Comparison of ENCODE assay signal across 18 cellular contexts in the genomic region with DNA sequence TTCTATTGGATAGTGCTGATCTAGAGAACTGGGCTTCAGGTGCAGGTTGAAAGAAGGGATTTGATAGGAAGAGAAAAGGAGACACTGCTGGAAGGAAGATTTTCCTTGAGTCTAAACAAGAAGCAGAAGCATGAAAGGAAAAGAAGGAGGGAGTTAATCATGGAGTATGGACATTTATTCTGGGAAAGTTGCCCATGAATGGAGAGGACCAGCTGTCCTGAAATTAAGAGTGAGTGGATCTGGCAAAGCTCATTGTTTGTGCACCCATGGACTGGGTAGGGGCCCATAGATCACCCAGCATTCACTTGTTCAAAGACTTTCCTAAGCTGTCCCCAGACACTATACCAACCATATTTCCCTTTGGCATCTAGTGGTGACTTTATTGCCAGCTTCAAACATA.
DNase-seq lines count a peak whose midpoint lies in the region; ATAC-seq and TF ChIP-seq lines count a peak whose summit lies in the region.
"Had no signal": no experiment of that assay in that cellular context is flagged by ENCODE, and none has a peak within 500 bp of the region (broad histone marks: within the 10 kb centered on the region; RNA-seq: fewer than 3 reads in every experiment).

No MANE protein-coding gene starts in this region.

- no peak for TF ChIP-seq POLR2A in ovary (IDR thresholded peaks at IDR 0.05)

- no peak overlapping the region for H3K27ac ChIP-seq in ovary
- H3K27ac ChIP-seq: Peyer's patch had no signal

- H3K27me3 ChIP-seq in ovary = no peaks in the 10 kb centered on the region
- H3K27me3 ChIP-seq: BE2C, Peyer's patch had no signal

- no peaks in the 10 kb centered on the region for H3K9me3 ChIP-seq in ovary
- H3K9me3 ChIP-seq: BE2C, Peyer's patch had no signal

- H3K4me3 ChIP-seq in fibroblast of the aortic adventitia (ENCODE audit: low read depth, low read length) (no peak overlapping the region), ovary (no peak overlapping the region)
- H3K4me3 ChIP-seq: Peyer's patch had no signal

- intact Hi-C loops in ovary (cut with DNase I) = no loop called here

- TF ChIP-seq EP300 in ovary (IDR thresholded peaks at IDR 0.05) = no peak

- ATAC-seq in SK-N-SH treated with all-trans-retinoic acid at 6 μM for 48 hours (peak; percentile 55), GM21529 (IDR thresholded peaks at IDR 0.05; ENCODE audit: unreplicated experiment) (no peak), left lobe of liver (no peak)

- no peaks in the 10 kb centered on the region for H3K4me1 ChIP-seq in ovary (ENCODE audit: insufficient read depth)
- H3K4me1 ChIP-seq: BE2C, Peyer's patch had no signal

- DNase-seq in DMS 273 (lab: John Stamatoyannopoulos, UW; ENCODE audit: unreplicated experiment) = peak; percentile 59
- DNase-seq in NCI-H1105 treated with DMSO at 0.1 percent for 48 hours (lab: John Stamatoyannopoulos, UW) = peak; percentile 61
- DNase-seq in fibroblast of the aortic adventitia (ENCODE audit: low read depth) = peak; percentile 66
- no peak for DNase-seq in glomerular visceral epithelial cell (ENCODE audit: extremely low spot score)
- no peak for DNase-seq in left lobe of liver (ENCODE audit: low spot score)
- no peak for DNase-seq in ovary
- DNase-seq: BE2C; CD4-positive, alpha-beta memory T cell; EL; H9; Karpas-422; MM.1S; NCI-H1436; NCI-H774; Peyer's patch; SHP77 had no signal

- no peaks in the 10 kb centered on the region for H3K36me3 ChIP-seq in ovary
- H3K36me3 ChIP-seq: BE2C, Peyer's patch had no signal

- no peak for TF ChIP-seq CTCF in fibroblast of the aortic adventitia (IDR thresholded peaks at IDR 0.05; ENCODE audit: insufficient read depth, low read length)
- no peak for TF ChIP-seq CTCF in ovary (IDR thresholded peaks at IDR 0.05)

TF ChIP-seq in SK-N-SH treated with all-trans-retinoic acid at 6 μM for 48 hours, 23 proteins besides CTCF, POLR2A, EP300 and RAD21:
- TF ChIP-seq, protein P1, sequence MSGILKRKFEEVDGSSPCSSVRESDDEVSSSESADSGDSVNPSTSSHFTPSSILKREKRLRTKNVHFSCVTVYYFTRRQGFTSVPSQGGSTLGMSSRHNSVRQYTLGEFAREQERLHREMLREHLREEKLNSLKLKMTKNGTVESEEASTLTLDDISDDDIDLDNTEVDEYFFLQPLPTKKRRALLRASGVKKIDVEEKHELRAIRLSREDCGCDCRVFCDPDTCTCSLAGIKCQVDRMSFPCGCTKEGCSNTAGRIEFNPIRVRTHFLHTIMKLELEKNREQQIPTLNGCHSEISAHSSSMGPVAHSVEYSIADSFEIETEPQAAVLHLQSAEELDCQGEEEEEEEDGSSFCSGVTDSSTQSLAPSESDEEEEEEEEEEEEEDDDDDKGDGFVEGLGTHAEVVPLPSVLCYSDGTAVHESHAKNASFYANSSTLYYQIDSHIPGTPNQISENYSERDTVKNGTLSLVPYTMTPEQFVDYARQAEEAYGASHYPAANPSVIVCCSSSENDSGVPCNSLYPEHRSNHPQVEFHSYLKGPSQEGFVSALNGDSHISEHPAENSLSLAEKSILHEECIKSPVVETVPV (CRISPR knock-in tag; IDR thresholded peaks at IDR 0.05) = no peak
- TF ChIP-seq, protein P2, sequence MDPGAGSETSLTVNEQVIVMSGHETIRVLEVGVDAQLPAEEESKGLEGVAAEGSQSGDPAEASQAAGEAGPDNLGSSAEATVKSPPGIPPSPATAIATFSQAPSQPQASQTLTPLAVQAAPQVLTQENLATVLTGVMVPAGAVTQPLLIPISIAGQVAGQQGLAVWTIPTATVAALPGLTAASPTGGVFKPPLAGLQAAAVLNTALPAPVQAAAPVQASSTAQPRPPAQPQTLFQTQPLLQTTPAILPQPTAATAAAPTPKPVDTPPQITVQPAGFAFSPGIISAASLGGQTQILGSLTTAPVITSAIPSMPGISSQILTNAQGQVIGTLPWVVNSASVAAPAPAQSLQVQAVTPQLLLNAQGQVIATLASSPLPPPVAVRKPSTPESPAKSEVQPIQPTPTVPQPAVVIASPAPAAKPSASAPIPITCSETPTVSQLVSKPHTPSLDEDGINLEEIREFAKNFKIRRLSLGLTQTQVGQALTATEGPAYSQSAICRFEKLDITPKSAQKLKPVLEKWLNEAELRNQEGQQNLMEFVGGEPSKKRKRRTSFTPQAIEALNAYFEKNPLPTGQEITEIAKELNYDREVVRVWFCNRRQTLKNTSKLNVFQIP (CRISPR knock-in tag; IDR thresholded peaks at IDR 0.05; ENCODE audit: borderline replicate concordance, low read depth) = no peak
- no peak for TF ChIP-seq ZFP3 (CRISPR knock-in tag; IDR thresholded peaks at IDR 0.05)
- no peak for TF ChIP-seq RARB (CRISPR knock-in tag; IDR thresholded peaks at IDR 0.05)
- no peak for TF ChIP-seq ESRRG (CRISPR knock-in tag; IDR thresholded peaks at IDR 0.05)
- no peak for TF ChIP-seq ZNF8 (CRISPR knock-in tag; IDR thresholded peaks at IDR 0.05)
- no peak for TF ChIP-seq ISL1 (CRISPR knock-in tag; IDR thresholded peaks at IDR 0.05)
- TF ChIP-seq SNAI2 (CRISPR knock-in tag; IDR thresholded peaks at IDR 0.05) = no peak
- TF ChIP-seq TOX (CRISPR knock-in tag; IDR thresholded peaks at IDR 0.05; ENCODE audit: borderline replicate concordance) = no peak
- no peak for TF ChIP-seq GLIS3 (CRISPR knock-in tag; IDR thresholded peaks at IDR 0.05)
- no peak for TF ChIP-seq TCF4 (CRISPR knock-in tag; IDR thresholded peaks at IDR 0.05; ENCODE audit: borderline replicate concordance)
- no peak for TF ChIP-seq ZC3H10 (CRISPR knock-in tag; IDR thresholded peaks at IDR 0.05)

Comparison
In these comparisons a context has a peak if more than half of its experiments do, and no peak if none do; other contexts are left out.
1. DNase-seq: peak in DMS 273 (single experiment), NCI-H1105 treated with DMSO at 0.1 percent for 48 hours (single experiment) and fibroblast of the aortic adventitia (single experiment); none in glomerular visceral epithelial cell (single experiment), left lobe of liver (single experiment) and ovary (0 of 5).